21 cellular contexts compared by ENCODE assay signal in the genomic region with DNA sequence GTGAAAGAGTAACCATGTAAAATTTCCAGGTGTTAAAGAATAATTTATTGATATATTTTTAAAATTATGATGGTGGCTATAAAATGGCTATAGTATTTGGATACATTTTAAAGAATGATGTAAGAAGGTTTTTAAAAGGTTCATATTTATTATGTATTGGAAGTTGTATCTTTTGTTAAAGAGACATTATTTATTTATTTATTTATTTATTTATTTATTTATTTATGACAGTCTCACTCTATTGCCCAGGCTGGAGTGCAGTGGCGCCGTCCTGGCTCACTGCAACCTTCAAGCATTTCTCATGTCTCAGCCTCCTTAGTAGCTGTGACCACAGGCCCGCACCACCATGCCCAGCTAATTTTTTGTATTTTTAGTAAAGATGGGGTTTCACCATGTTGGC.
DNase-seq lines count a peak whose midpoint lies in the region; ATAC-seq, FAIRE-seq and TF ChIP-seq lines count a peak whose summit lies in the region.
"Had no signal": no experiment of that assay in that cellular context is flagged by ENCODE, and none has a peak within 500 bp of the region (broad histone marks: within the 10 kb centered on the region; RNA-seq: fewer than 3 reads in every experiment).

No MANE protein-coding gene starts in this region.

- ATAC-seq in GM18870 (IDR thresholded peaks at IDR 0.05; ENCODE audit: unreplicated experiment) (no peak), foreskin keratinocyte (no peak)
- ATAC-seq: CD8-positive, alpha-beta T cell; GM12878; GM23338; HCT116 had no signal

- H3K36me3 ChIP-seq in small intestine (ENCODE audit: control insufficient read depth in 2 of 2, insufficient read depth in 2 of 2, low read length in 2 of 2) (no peaks in the 10 kb centered on the region), esophagus squamous epithelium (no peaks in the 10 kb centered on the region)

- H3K9me3 ChIP-seq in small intestine (ENCODE audit: control insufficient read depth, low read depth) (no peaks in the 10 kb centered on the region), esophagus squamous epithelium (no peaks in the 10 kb centered on the region)
- H3K9me3 ChIP-seq: Caco-2 had no signal

- TF ChIP-seq CTCF in C4-2B (conservative IDR thresholded peaks at IDR 0.05) (no peak), foreskin keratinocyte (conservative IDR thresholded peaks at IDR 0.05) (no peak), esophagus squamous epithelium (IDR thresholded peaks at IDR 0.05) (no peak)

- no peak for TF ChIP-seq POLR2A in esophagus squamous epithelium (IDR thresholded peaks at IDR 0.05)

- no peaks in the 10 kb centered on the region for H3K4me1 ChIP-seq in small intestine (ENCODE audit: control insufficient read depth in 2 of 2, insufficient read depth in 1 of 2, low read depth in 1 of 2, low read length in 1 of 2)
- H3K4me1 ChIP-seq in foreskin keratinocyte, result no peaks in the 10 kb centered on the region
- no peaks in the 10 kb centered on the region for H3K4me1 ChIP-seq in esophagus squamous epithelium
- H3K4me1 ChIP-seq: Caco-2 had no signal

- 97 to 100% (median 97%) methylated on average over 3 of the region's 3 CpGs for WGBS in small intestine, 3 donors
- WGBS in esophagus squamous epithelium, 2 donors, result 96 to 99% methylated on average over 3 of the region's 3 CpGs

- H3K27me3 ChIP-seq in small intestine (ENCODE audit: control insufficient read depth in 2 of 2, insufficient read depth in 2 of 2, low read length in 2 of 2) (no peaks in the 10 kb centered on the region), foreskin keratinocyte (no peaks in the 10 kb centered on the region), esophagus squamous epithelium (no peaks in the 10 kb centered on the region)

- H3K27ac ChIP-seq in C4-2B (peak overlapping the region; percentile 1; the same call in 1 of the 2 replicates), small intestine (ENCODE audit: low read depth in 1 of 2, low read length in 1 of 2) (no peak overlapping the region), foreskin keratinocyte (no peak overlapping the region), esophagus squamous epithelium (no peak overlapping the region)

- DNase-seq in frontal cortex (ENCODE audit: low spot score in 2 of 2) (no peak), small intestine (no peak), NCI-H774 (lab: John Stamatoyannopoulos, UW) (no peak), foreskin keratinocyte (no peak), esophagus squamous epithelium (lab: John Stamatoyannopoulos, UW) (no peak)
- DNase-seq: 8988T; C1 segment of cervical spinal cord; Caco-2; CD4-positive, CD25-positive, alpha-beta regulatory T cell; CD8-positive, alpha-beta T cell; DMS153; DND-41; GDM1; H9; HFFc6 had no signal

- peak; percentile 62 for FAIRE-seq in TTC549 (lab: Jason Lieb, UNC)
- FAIRE-seq in frontal cortex (lab: Jason Lieb, UNC), result peak; percentile 88
- peak; percentile 90 for FAIRE-seq in small intestine (lab: Jason Lieb, UNC)
- FAIRE-seq: GM12878 had no signal

- intact Hi-C loops in esophagus squamous epithelium (cut with DNase I), result no loop called here

- H3K4me3 ChIP-seq in small intestine (ENCODE audit: low read depth in 1 of 2, low read length in 2 of 2), result no peak overlapping the region
- H3K4me3 ChIP-seq in esophagus squamous epithelium, result no peak overlapping the region
- H3K4me3 ChIP-seq: GM12878, GM23338 had no signal
